8 cellular contexts compared by ENCODE assay signal in the genomic region with DNA sequence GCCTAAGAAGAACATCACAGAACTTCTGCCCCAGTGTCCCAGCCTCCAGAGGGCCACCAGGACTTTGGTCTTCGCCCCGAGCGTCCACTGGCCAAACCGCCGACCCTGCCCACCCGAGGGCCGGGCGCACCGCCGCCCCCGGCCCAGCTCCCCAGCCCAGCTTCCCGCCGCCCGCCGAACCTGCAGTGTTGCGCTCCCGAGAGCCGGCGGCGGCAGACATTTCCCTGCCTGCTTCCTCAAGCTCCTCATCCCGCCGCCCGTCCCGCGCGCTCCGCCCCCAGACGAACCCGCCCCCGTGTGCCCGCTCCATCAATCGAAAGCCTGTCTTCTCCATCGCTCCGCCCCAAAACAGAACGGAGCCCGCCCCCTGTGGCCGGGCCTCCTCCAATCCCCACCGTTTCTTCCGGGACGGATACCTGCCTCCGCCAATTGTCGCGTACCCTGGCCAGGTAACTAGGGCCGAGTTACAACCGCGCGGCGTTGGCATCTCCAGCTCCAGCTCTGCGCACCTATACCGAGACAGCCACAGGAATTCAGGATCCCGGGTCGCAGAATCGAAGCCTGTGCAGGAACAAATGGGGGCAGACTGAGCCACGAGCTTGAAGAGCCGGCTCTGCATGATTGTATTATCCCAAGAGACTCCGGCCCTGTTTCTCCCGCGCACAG. TPM values are rescaled to one million over a fixed set of nuclear protein-coding genes. Genes with fewer than 3 reads are reported as not detected.
DNase-seq lines count a peak whose midpoint lies in the region; ATAC-seq, FAIRE-seq and TF ChIP-seq lines count a peak whose summit lies in the region.

No MANE protein-coding gene starts in this region.

- H3K27ac ChIP-seq in HUES6 (ENCODE audit: low read depth, low read length), result no peak overlapping the region; the same call in 1 of the 2 replicates

- peaks cover 20% of the 10 kb centered on the region for H3K4me1 Mint-ChIP-seq in mesothelial cell of epicardium

- no peaks in the 10 kb centered on the region for H3K9me3 Mint-ChIP-seq in mesothelial cell of epicardium

- H3K36me3 ChIP-seq in HUES6 (ENCODE audit: control insufficient read depth, insufficient read depth, low read length) (peaks cover 2% of the 10 kb centered on the region; the same call in 1 of the 2 replicates), NT2/D1 (ENCODE audit: insufficient read depth, insufficient read length, low read length) (peaks cover 10% of the 10 kb centered on the region)

- H3K9ac ChIP-seq in HUES6 (ENCODE audit: low read length) (peak overlapping the region; percentile 65), NT2/D1 (ENCODE audit: insufficient read length, low read depth) (peak overlapping the region; percentile 88)

- H3K27ac Mint-ChIP-seq in mesothelial cell of epicardium, result peak overlapping the region; percentile 90

- TF ChIP-seq CTCF in D721Med (IDR thresholded peaks at IDR 0.05; ENCODE audit: insufficient read depth, missing control alignments) (no peak), mesothelial cell of epicardium (IDR thresholded peaks at IDR 0.05; ENCODE audit: unreplicated experiment) (no peak)

- FAIRE-seq in D721Med (lab: Jason Lieb, UNC), result no peak
- FAIRE-seq in endometrium (lab: Jason Lieb, UNC), result peak; percentile 83

- peak overlapping the region; percentile 71 for H3K4me3 ChIP-seq in HUES6 (ENCODE audit: low read depth, low read length)
- peak overlapping the region; percentile 98 for H3K4me3 ChIP-seq in NT2/D1 (ENCODE audit: insufficient read length, low read depth)

- peak overlapping the region; percentile 78 for H3K4me3 Mint-ChIP-seq in mesothelial cell of epicardium

- ATAC-seq in GM21447 (IDR thresholded peaks at IDR 0.05; ENCODE audit: unreplicated experiment), result peak; percentile 89

- H3K4me1 ChIP-seq in HUES6 (ENCODE audit: control insufficient read depth, insufficient read depth, low read length), result peaks cover 10% of the 10 kb centered on the region
- H3K4me1 ChIP-seq in NT2/D1 (ENCODE audit: insufficient read depth, insufficient read length), result peaks cover 9% of the 10 kb centered on the region

- no peaks in the 10 kb centered on the region for H3K27me3 Mint-ChIP-seq in mesothelial cell of epicardium (ENCODE audit: low read depth)

- DNase-seq in D721Med (ENCODE audit: insufficient read length, low spot score), result peak; percentile 87
- peak; percentile 100 for DNase-seq in NT2/D1 (ENCODE audit: low read depth, low spot score)
- DNase-seq in activated CD8-positive, alpha-beta memory T cell treated with anti-CD3 and anti-CD28 coated beads, Interleukin-2, amount 50 U/mL, for 1 hour (ENCODE audit: extremely low read depth), result peak; percentile 88
- peak; percentile 93 to 98 for DNase-seq in mesothelial cell of epicardium (ENCODE audit: low spot score in 2 of 2, unreplicated experiment in 2 of 2)
- peak; percentile 88 for DNase-seq in stimulated activated CD8-positive, alpha-beta memory T cell treated with anti-CD3 and anti-CD28 coated beads, Interleukin-15, amount 100 ng/mL, for 24 hours (ENCODE audit: low read depth)

- H3K36me3 Mint-ChIP-seq in mesothelial cell of epicardium, result peaks cover 13% of the 10 kb centered on the region

- no peaks in the 10 kb centered on the region for H3K27me3 ChIP-seq in HUES6 (ENCODE audit: control insufficient read depth, insufficient read depth, low read length)
- no peaks in the 10 kb centered on the region for H3K27me3 ChIP-seq in NT2/D1 (ENCODE audit: insufficient read depth, insufficient read length)

- H3K9me3 ChIP-seq in HUES6 (ENCODE audit: control insufficient read depth, insufficient read depth, low read depth, low read length) (no peaks in the 10 kb centered on the region), NT2/D1 (ENCODE audit: insufficient read depth, low read length) (no peaks in the 10 kb centered on the region)

RNA-seq across cellular contexts. Expression of a gene that starts 15.2 kb away (rescaled TPM):
- 20.7 to 21.5 TPM (median 20.9 TPM) in 3 replicates for total RNA-seq in mesothelial cell of epicardium

RNA-seq across cellular contexts. Expression of a gene that starts 58.2 kb away (rescaled TPM):
- total RNA-seq in mesothelial cell of epicardium, result 69.8 to 82.2 TPM (median 80.7 TPM) in 3 replicates
